Comparison of ENCODE assay signal across 8 cellular contexts in the genomic region with DNA sequence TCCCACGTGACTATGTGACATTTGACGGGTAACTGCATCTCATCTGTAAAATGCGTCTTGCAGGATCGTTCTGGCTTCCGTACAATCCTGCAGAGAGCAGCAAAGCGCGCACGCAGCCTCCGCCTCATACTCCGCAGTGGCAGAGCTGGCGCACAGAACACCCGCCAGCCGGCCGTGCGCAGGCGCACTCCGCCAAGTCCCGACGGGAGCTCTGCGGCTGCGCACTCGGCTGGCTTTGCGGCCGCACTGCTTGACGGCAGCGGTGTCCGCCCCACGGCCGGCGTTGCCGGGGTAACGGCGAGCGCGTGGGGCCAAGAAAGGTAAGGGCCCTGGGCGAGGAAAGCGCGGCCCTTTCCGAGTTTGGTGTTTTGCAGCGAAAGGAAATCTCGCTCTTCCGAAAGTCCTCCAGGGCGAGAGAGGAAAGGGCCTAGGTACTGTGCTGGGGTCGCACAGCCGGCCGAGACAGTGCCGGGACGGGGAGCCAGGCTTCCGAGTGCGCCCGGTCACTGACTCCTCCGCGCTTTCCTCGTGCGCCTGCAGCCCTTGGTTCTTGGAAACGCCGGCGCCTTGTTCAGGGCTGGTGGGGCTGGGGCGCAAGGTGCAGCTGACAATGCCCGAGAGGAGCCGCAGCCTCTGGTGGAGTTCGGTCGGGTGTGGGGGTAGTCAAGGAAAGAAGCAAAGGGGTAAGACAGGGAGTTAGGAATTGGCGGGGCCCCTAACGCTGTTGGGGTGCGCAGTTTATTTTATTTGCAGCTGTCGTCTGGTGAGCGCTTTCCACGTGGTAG. TPM values are rescaled to one million over a fixed set of nuclear protein-coding genes. Genes with fewer than 3 reads are reported as not detected.
DNase-seq lines count a peak whose midpoint lies in the region; ATAC-seq and TF ChIP-seq lines count a peak whose summit lies in the region.

A gene (plus strand): TSS at position 283 of the 785 bp plus-strand sequence. CDS start 5,321 bp downstream, outside the sequence.

- H3K27ac Mint-ChIP-seq in T-helper 2 cell treated with Interferon-gamma antibody and Interleukin-4, amounts not matched to agents 5 μg/mL and 100 μg/mL, for 36 hours = peak within 1 kb of the TSS; percentile 93

- H3K36me3 ChIP-seq in ascending aorta (no peaks in the 10 kb centered on the region), rectal smooth muscle tissue (ENCODE audit: control insufficient read depth, insufficient read depth, low read length) (no peaks in the 10 kb centered on the region), vagina (no peaks in the 10 kb centered on the region)

- peak in 1 of 3 experiments; percentile 33 for TF ChIP-seq CTCF in ascending aorta (IDR thresholded peaks at IDR 0.05)
- peak in 1 of 3 experiments; percentile 47 for TF ChIP-seq CTCF in vagina (IDR thresholded peaks at IDR 0.05)

- peak; percentile 96 for DNase-seq in NCI-H2029 (lab: John Stamatoyannopoulos, UW)
- DNase-seq in T-helper 2 cell treated with Interferon-gamma antibody and Interleukin-4, amounts not matched to agents 5 μg/mL and 100 μg/mL, for 36 hours (ENCODE audit: low spot score) = peak; percentile 99
- peak; percentile 71 to 95 for DNase-seq in ascending aorta (ENCODE audit: low spot score in 2 of 2)
- peak; percentile 99 for DNase-seq in hepatic stellate cell (ENCODE audit: low spot score)
- DNase-seq in vagina (ENCODE audit: extremely low spot score in 2 of 2) = peak in 1 of 2 donors; percentile 93

- no peaks in the 10 kb centered on the region for H3K9me3 Mint-ChIP-seq in T-helper 2 cell treated with Interferon-gamma antibody and Interleukin-4, amounts not matched to agents 5 μg/mL and 100 μg/mL, for 36 hours

- intact Hi-C loops in ascending aorta (cut with DNase I) (loop anchor here (2.0 to 10.0 kb wide), 7 partner anchors 24 to 1658 kb away; a partner anchor contains a TSS), vagina (cut with DNase I) (no loop called here)

- H3K36me3 Mint-ChIP-seq in T-helper 2 cell treated with Interferon-gamma antibody and Interleukin-4, amounts not matched to agents 5 μg/mL and 100 μg/mL, for 36 hours (ENCODE audit: low read depth) = no peaks in the 10 kb centered on the region

- H3K4me3 ChIP-seq in ascending aorta = peak within 1 kb of the TSS; percentile 56 to 79
- H3K4me3 ChIP-seq in rectal smooth muscle tissue (ENCODE audit: low read length) = peak within 1 kb of the TSS; percentile 72
- peak within 1 kb of the TSS; percentile 65 to 86 for H3K4me3 ChIP-seq in vagina

- H3K27me3 Mint-ChIP-seq in T-helper 2 cell treated with Interferon-gamma antibody and Interleukin-4, amounts not matched to agents 5 μg/mL and 100 μg/mL, for 36 hours (ENCODE audit: low read depth) = no peaks in the 10 kb centered on the region

- H3K9me3 ChIP-seq in ascending aorta (no peaks in the 10 kb centered on the region), vagina (no peaks in the 10 kb centered on the region)

- peak; percentile 22 to 76 for TF ChIP-seq POLR2A in vagina (IDR thresholded peaks at IDR 0.05)

- peaks cover 8 to 10% of the 10 kb centered on the region in 2 donors for H3K4me1 ChIP-seq in ascending aorta
- peaks cover 8% of the 10 kb centered on the region for H3K4me1 ChIP-seq in rectal smooth muscle tissue (ENCODE audit: control insufficient read depth, insufficient read depth, low read length)
- H3K4me1 ChIP-seq in vagina = peaks cover 33% of the 10 kb centered on the region

- peak within 1 kb of the TSS; percentile 42 for H3K9ac ChIP-seq in rectal smooth muscle tissue (ENCODE audit: low read length)

- H3K27ac ChIP-seq in ascending aorta (peak within 1 kb of the TSS; percentile 42 to 46), rectal smooth muscle tissue (ENCODE audit: low read depth, low read length) (peak within 1 kb of the TSS; percentile 39), vagina (peak within 1 kb of the TSS; percentile 62)

- no peaks in the 10 kb centered on the region for H3K27me3 ChIP-seq in ascending aorta
- H3K27me3 ChIP-seq in rectal smooth muscle tissue (ENCODE audit: control insufficient read depth, insufficient read depth, low read length) = no peaks in the 10 kb centered on the region
- H3K27me3 ChIP-seq in vagina = no peaks in the 10 kb centered on the region

- ATAC-seq in GM18508 (IDR thresholded peaks at IDR 0.05; ENCODE audit: insufficient read depth, unreplicated experiment) (peak; percentile 77), HG02981 (IDR thresholded peaks at IDR 0.05; ENCODE audit: unreplicated experiment) (peak; percentile 92)

- H3K4me3 Mint-ChIP-seq in T-helper 2 cell treated with Interferon-gamma antibody and Interleukin-4, amounts not matched to agents 5 μg/mL and 100 μg/mL, for 36 hours = peak within 1 kb of the TSS; percentile 95

- H3K4me1 Mint-ChIP-seq in T-helper 2 cell treated with Interferon-gamma antibody and Interleukin-4, amounts not matched to agents 5 μg/mL and 100 μg/mL, for 36 hours (ENCODE audit: low read depth) = peaks cover 30% of the 10 kb centered on the region

RNA-seq across cellular contexts. Expression of the gene that starts here (rescaled TPM):
- total RNA-seq in ascending aorta (6.3 TPM), vagina (16.0 TPM)
